Comparison of ENCODE assay signal across 7 cellular contexts in genomic region chr9:42033544-42033943, GRCh38.
DNase-seq lines count a peak whose midpoint lies in the region; ATAC-seq, FAIRE-seq and TF ChIP-seq lines count a peak whose summit lies in the region.
"Not testable (repeated sequence)": the region's sequence is repeated elsewhere in the genome, so short reads cannot be mapped to it uniquely, and the experiment has no call there.

No MANE protein-coding gene starts in this region.

- not testable (repeated sequence) for H3K4me3 ChIP-seq in kidney (ENCODE audit: low read length in 2 of 2)

- not testable (repeated sequence) for TF ChIP-seq CTCF in foreskin keratinocyte (conservative IDR thresholded peaks at IDR 0.05); kidney (IDR thresholded peaks at IDR 0.05; ENCODE audit: borderline replicate concordance, extremely low read depth, insufficient read depth)

- DNase-seq in HTR-8/SVneo (ENCODE audit: insufficient read length, low spot score); RCC 7860 (ENCODE audit: low spot score); foreskin keratinocyte; kidney: not testable (repeated sequence)

- H3K27ac ChIP-seq in foreskin keratinocyte; kidney (ENCODE audit: low read depth in 2 of 2, low read length in 2 of 2): not testable (repeated sequence)

- intact Hi-C loops in kidney (cut with DNase I): not testable (repeated sequence)

- FAIRE-seq in A204.1 (lab: Jason Lieb, UNC): peak; percentile 27
- FAIRE-seq in G401.6 (lab: Jason Lieb, UNC): peak; percentile 46
- peak; percentile 69 for FAIRE-seq in HTR-8/SVneo (lab: Jason Lieb, UNC)
- peak; percentile 76 for FAIRE-seq in RCC 7860 (lab: Jason Lieb, UNC)
- FAIRE-seq in islet of Langerhans (lab: Jason Lieb, UNC): peak; percentile 69
- FAIRE-seq in kidney (lab: Jason Lieb, UNC): peak; percentile 27

- H3K9ac ChIP-seq in kidney (ENCODE audit: low read length in 2 of 2): not testable (repeated sequence)

- H3K36me3 ChIP-seq in kidney (ENCODE audit: control insufficient read depth in 1 of 2, insufficient read depth in 2 of 2, low read length in 2 of 2): not testable (repeated sequence)

- not testable (repeated sequence) for H3K27me3 ChIP-seq in foreskin keratinocyte

- H3K4me1 ChIP-seq in foreskin keratinocyte; kidney (ENCODE audit: control insufficient read depth in 1 of 2, insufficient read depth in 1 of 2, low read depth in 1 of 2, low read length in 2 of 2): not testable (repeated sequence)

- peak; percentile 78 for ATAC-seq in foreskin keratinocyte

- not testable (repeated sequence) for H3K9me3 ChIP-seq in kidney (ENCODE audit: control insufficient read depth in 1 of 2, low read length in 2 of 2)
